ENCODE assay signal across 1 cellular context in the genomic region with DNA sequence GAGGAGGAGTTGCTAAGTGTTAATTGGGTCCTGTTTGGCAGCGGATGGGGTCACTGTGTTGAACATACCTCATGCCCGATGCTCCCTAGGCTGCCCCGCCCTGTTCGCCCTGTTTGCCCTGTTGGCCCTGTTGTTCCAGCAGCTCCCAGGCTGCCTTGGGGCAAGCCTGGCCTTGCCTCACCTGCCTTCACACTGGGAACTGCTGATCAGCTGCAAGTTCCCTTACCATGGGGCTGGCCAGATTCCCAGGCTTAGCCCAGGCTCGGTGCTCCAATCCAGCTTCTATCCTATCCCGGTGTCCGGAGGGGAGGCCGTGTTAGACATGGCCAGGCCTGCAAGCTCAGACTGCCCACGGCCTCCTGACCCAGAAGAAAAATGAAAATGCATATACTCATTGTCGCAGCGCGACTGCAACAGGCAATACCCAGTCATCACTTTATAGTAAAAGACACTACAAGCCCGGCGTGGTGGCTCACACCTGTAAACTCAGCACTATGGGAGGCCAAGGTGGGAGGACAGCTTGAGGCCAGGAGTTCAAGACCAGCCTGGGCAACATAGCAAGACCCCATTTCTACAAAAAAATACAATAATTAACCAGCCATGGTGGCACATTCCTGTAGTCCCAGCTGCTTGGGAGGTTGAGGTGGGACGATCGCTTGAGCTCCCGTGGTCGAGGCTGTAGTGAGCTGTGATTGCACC.
TF ChIP-seq lines count a peak whose summit lies in the region.

No MANE protein-coding gene starts in this region.

TF ChIP-seq in IMR-90, 13 proteins besides CTCF, POLR2A, EP300 and RAD21 (continued from another document):
- TF ChIP-seq FOS (IDR thresholded peaks at IDR 0.05; ENCODE audit: low read depth, low read length) (no peak), RFX5 (IDR thresholded peaks at IDR 0.05; ENCODE audit: low read depth, low read length) (no peak), MXI1 (IDR thresholded peaks at IDR 0.05; ENCODE audit: borderline replicate concordance, low read depth, low read length) (no peak)
